29 cellular contexts compared by ENCODE assay signal in genomic region chr2:162926907-162927306, GRCh38.
DNase-seq lines count a peak whose midpoint lies in the region; ATAC-seq and TF ChIP-seq lines count a peak whose summit lies in the region.
"Had no signal": no experiment of that assay in that cellular context is flagged by ENCODE, and none has a peak within 500 bp of the region (broad histone marks: within the 10 kb centered on the region; RNA-seq: fewer than 3 reads in every experiment).

No MANE protein-coding gene starts in this region.

- H3K27me3 ChIP-seq in Caco-2 (replicated peaks; ENCODE audit: control insufficient read depth, insufficient read depth, low read length) (no peaks in the 10 kb centered on the region), SJSA1 (replicated peaks) (no peaks in the 10 kb centered on the region), foreskin keratinocyte (no peaks in the 10 kb centered on the region), trophoblast cell (ENCODE audit: insufficient read depth, low read length) (no peaks in the 10 kb centered on the region)
- H3K27me3 ChIP-seq: BLaER1 treated with 17β-estradiol and CSF1 and Interleukin-3, amounts not matched to agents 10 nM and 100 nM; esophagus squamous epithelium; gastrocnemius medialis; stomach; tibial artery had no signal

- no peak overlapping the region for H4K12ac ChIP-seq in trophoblast cell (ENCODE audit: low read depth, low read length)

- H3K23ac ChIP-seq in trophoblast cell (ENCODE audit: low read length) = no peak overlapping the region

- H2BK5ac ChIP-seq in trophoblast cell (ENCODE audit: low read depth, low read length, poor library complexity) = no peak overlapping the region

- H2AK5ac ChIP-seq in trophoblast cell (ENCODE audit: low read length) = no peak overlapping the region

- intact Hi-C loops in Caco-2 (cut with micrococcal nuclease; ENCODE audit: unreplicated experiment) = no loop called here

- no peaks in the 10 kb centered on the region for H3K36me3 Mint-ChIP-seq in Caco-2 (ENCODE audit: insufficient read depth, unreplicated experiment)
- H3K36me3 Mint-ChIP-seq: naive thymus-derived CD8-positive, alpha-beta T cell had no signal

- H3K4me1 ChIP-seq in Caco-2 = no peaks in the 10 kb centered on the region
- H3K4me1 ChIP-seq in SJSA1 (replicated peaks) = peaks cover 15% of the 10 kb centered on the region
- peaks cover 27% of the 10 kb centered on the region for H3K4me1 ChIP-seq in foreskin keratinocyte
- peaks cover 2 to 3% of the 10 kb centered on the region in 2 experiments for H3K4me1 ChIP-seq in trophoblast cell (ENCODE audit: control insufficient read depth in 1 of 2, insufficient read depth in 2 of 2, low read length in 2 of 2)
- H3K4me1 ChIP-seq: esophagus squamous epithelium, gastrocnemius medialis, left ventricle myocardium inferior, stomach, tibial artery had no signal

- no CpG with 5 or more reads among the region's 2 CpGs for WGBS in trophoblast cell (ENCODE audit: extremely low coverage, insufficient coverage, insufficient read length)

- H3K4ac ChIP-seq in trophoblast cell (ENCODE audit: low read depth, low read length) = no peak overlapping the region

- H3K14ac ChIP-seq in trophoblast cell (ENCODE audit: low read length) = no peak overlapping the region

- H2AFZ ChIP-seq in trophoblast cell (ENCODE audit: insufficient read depth, low read length, poor library complexity) = no peak overlapping the region

- H3K9ac ChIP-seq in trophoblast cell (ENCODE audit: low read length) = no peak overlapping the region
- H3K9ac ChIP-seq: BLaER1 treated with 17β-estradiol and CSF1 and Interleukin-3, amounts not matched to agents 10 nM and 100 nM had no signal

- no peak for ATAC-seq in foreskin keratinocyte
- no peak for ATAC-seq in HG02870 (IDR thresholded peaks at IDR 0.05; ENCODE audit: unreplicated experiment)
- no peak for ATAC-seq in GM18907 (IDR thresholded peaks at IDR 0.05; ENCODE audit: unreplicated experiment)
- ATAC-seq: activated CD4-positive, CD25-positive, alpha-beta regulatory T cell treated with anti-CD3 and anti-CD28 coated beads, Interleukin-2, amount 50 U/mL, for 24 hours; activated T-helper 17 cell treated with anti-CD3 and anti-CD28 coated beads, Interleukin-2, amount 50 U/mL, for 72 hours; gastrocnemius medialis; naive thymus-derived CD8-positive, alpha-beta T cell had no signal

- H3K27ac ChIP-seq in SJSA1 (peak overlapping the region; percentile 63), foreskin keratinocyte (peak overlapping the region; percentile 94), trophoblast cell (ENCODE audit: low read depth, low read length) (peak overlapping the region; percentile 41)
- H3K27ac ChIP-seq: esophagus squamous epithelium, gastrocnemius medialis, left ventricle myocardium inferior, stomach, tibial artery had no signal

- no peak for DNase-seq in Caco-2
- DNase-seq in SJSA1 (ENCODE audit: low read depth in 1 of 2, low spot score in 2 of 2) = peak in 1 of 2 experiments; percentile 66
- no peak for DNase-seq in foreskin keratinocyte
- no peak for DNase-seq in trophoblast cell
- no peak for DNase-seq in NCI-H2081 (lab: John Stamatoyannopoulos, UW)
- DNase-seq: activated CD4-positive, alpha-beta T cell treated with anti-CD3 and anti-CD28 coated beads, Interleukin-2, amount 50 U/mL, for 48 hours; activated CD8-positive, alpha-beta memory T cell treated with anti-CD3 and anti-CD28 coated beads, Interleukin-2, amount 50 U/mL, for 48 hours; activated naive CD4-positive, alpha-beta T cell treated with anti-CD3 and anti-CD28 coated beads, Interleukin-2, amount 50 U/mL, for 16 hours; anterior cingulate cortex; central memory CD4-positive, alpha-beta T cell; dermis blood vessel endothelial cell; esophagus squamous epithelium; gastrocnemius medialis; GOT3; hippocampal formation; left ventricle myocardium inferior; midbrain; naive thymus-derived CD8-positive, alpha-beta T cell; NCI-H1105; NCI-H187 treated with DMSO at 0.1 percent for 48 hours; stimulated activated CD4-positive, alpha-beta T cell treated with anti-CD3 and anti-CD28 coated beads, Interleukin-2, amount 100 ng/mL, for 24 hours; stomach; T-helper 1 cell; tibial artery had no signal

- H4K91ac ChIP-seq in trophoblast cell (ENCODE audit: low read depth, low read length) = no peak overlapping the region

- no peaks in the 10 kb centered on the region for H3K9me3 Mint-ChIP-seq in Caco-2 (ENCODE audit: unreplicated experiment)
- H3K9me3 Mint-ChIP-seq: activated T-helper 17 cell treated with anti-CD3 and anti-CD28 coated beads, Interleukin-2, amount 50 U/mL, for 72 hours had no signal

- no peak overlapping the region for H3K4me3 Mint-ChIP-seq in Caco-2 (ENCODE audit: unreplicated experiment)
- H3K4me3 Mint-ChIP-seq: activated T-helper 17 cell treated with anti-CD3 and anti-CD28 coated beads, Interleukin-2, amount 50 U/mL, for 72 hours; naive thymus-derived CD8-positive, alpha-beta T cell had no signal

- no peak overlapping the region for H2BK12ac ChIP-seq in trophoblast cell (ENCODE audit: low read length)

- H3K4me1 Mint-ChIP-seq in Caco-2 (ENCODE audit: low read depth, unreplicated experiment) = no peaks in the 10 kb centered on the region
- H3K4me1 Mint-ChIP-seq: activated T-helper 17 cell treated with anti-CD3 and anti-CD28 coated beads, Interleukin-2, amount 50 U/mL, for 72 hours; naive thymus-derived CD8-positive, alpha-beta T cell had no signal

- no peak overlapping the region for H2BK120ac ChIP-seq in trophoblast cell (ENCODE audit: insufficient read depth, low read length, poor library complexity)

- BruUV-seq in Caco-2 (replicated peaks; lab: Mats Ljungman, UMichigan) = no TSS peak

- H3K79me2 ChIP-seq in trophoblast cell (ENCODE audit: control insufficient read depth, insufficient read depth, low read length, poor library complexity) = no peaks in the 10 kb centered on the region

- H3K36me3 ChIP-seq in Caco-2 (ENCODE audit: control insufficient read depth, insufficient read depth, low read length) (no peaks in the 10 kb centered on the region), SJSA1 (no peaks in the 10 kb centered on the region), trophoblast cell (ENCODE audit: control insufficient read depth in 1 of 2, insufficient read depth in 2 of 2, low read length in 2 of 2) (no peaks in the 10 kb centered on the region)
- H3K36me3 ChIP-seq: BLaER1 treated with 17β-estradiol and CSF1 and Interleukin-3, amounts not matched to agents 10 nM and 100 nM; esophagus squamous epithelium; gastrocnemius medialis; left ventricle myocardium inferior; stomach; tibial artery had no signal

- H3K9me3 ChIP-seq in Caco-2 (no peaks in the 10 kb centered on the region), SJSA1 (replicated peaks) (no peaks in the 10 kb centered on the region), trophoblast cell (ENCODE audit: insufficient read depth, low read depth, low read length) (no peaks in the 10 kb centered on the region)
- H3K9me3 ChIP-seq: BLaER1 treated with 17β-estradiol and CSF1 and Interleukin-3, amounts not matched to agents 10 nM and 100 nM; esophagus squamous epithelium; gastrocnemius medialis; left ventricle myocardium inferior; stomach; tibial artery had no signal

- POLR2A ChIA-PET in Caco-2 (lab: Charles Lee) = no interaction called here

- H3K27ac Mint-ChIP-seq in Caco-2 (ENCODE audit: unreplicated experiment) = peak overlapping the region; percentile 63
- H3K27ac Mint-ChIP-seq: activated T-helper 17 cell treated with anti-CD3 and anti-CD28 coated beads, Interleukin-2, amount 50 U/mL, for 72 hours; naive thymus-derived CD8-positive, alpha-beta T cell had no signal

- CTCF ChIA-PET in Caco-2 (lab: Charles Lee) = no interaction called here

- TF ChIP-seq CTCF in Caco-2 (IDR thresholded peaks at IDR 0.05; ENCODE audit: insufficient read depth in 1 of 2, low read depth in 1 of 2, low read length in 1 of 2, severe bottlenecking in 1 of 2, unreplicated experiment in 1 of 2) = no peak
- no peak for TF ChIP-seq CTCF in foreskin keratinocyte (conservative IDR thresholded peaks at IDR 0.05)

- peaks cover 2% of the 10 kb centered on the region for H3K79me1 ChIP-seq in trophoblast cell (ENCODE audit: low read length)

- H4K8ac ChIP-seq in trophoblast cell (ENCODE audit: low read depth, low read length) = no peak overlapping the region

- H3K18ac ChIP-seq in trophoblast cell (ENCODE audit: low read length) = no peak overlapping the region

- no peak overlapping the region for H3K4me3 ChIP-seq in Caco-2 (ENCODE audit: low read depth, low read length)
- H3K4me3 ChIP-seq in SJSA1 = no peak overlapping the region
- H3K4me3 ChIP-seq in trophoblast cell (ENCODE audit: low read depth, low read length) = no peak overlapping the region
- H3K4me3 ChIP-seq: BLaER1 treated with 17β-estradiol and CSF1 and Interleukin-3, amounts not matched to agents 10 nM and 100 nM; esophagus squamous epithelium; gastrocnemius medialis; left ventricle myocardium inferior; stomach; tibial artery had no signal

- no peak overlapping the region for H3K4me2 ChIP-seq in trophoblast cell (ENCODE audit: low read length)
- H3K4me2 ChIP-seq: BLaER1 treated with 17β-estradiol and CSF1 and Interleukin-3, amounts not matched to agents 10 nM and 100 nM had no signal

- H3K27me3 Mint-ChIP-seq in Caco-2 (ENCODE audit: insufficient read depth, unreplicated experiment) = no peaks in the 10 kb centered on the region
- H3K27me3 Mint-ChIP-seq: activated T-helper 17 cell treated with anti-CD3 and anti-CD28 coated beads, Interleukin-2, amount 50 U/mL, for 72 hours had no signal

Comparison
In these comparisons a context has a peak if more than half of its experiments do, and no peak if none do; other contexts are left out.
1. H3K27ac ChIP-seq: peak in every context shown above with its lines; median percentile 94 in foreskin keratinocyte; 63 in SJSA1; 41 in trophoblast cell.